In the genomic region with DNA sequence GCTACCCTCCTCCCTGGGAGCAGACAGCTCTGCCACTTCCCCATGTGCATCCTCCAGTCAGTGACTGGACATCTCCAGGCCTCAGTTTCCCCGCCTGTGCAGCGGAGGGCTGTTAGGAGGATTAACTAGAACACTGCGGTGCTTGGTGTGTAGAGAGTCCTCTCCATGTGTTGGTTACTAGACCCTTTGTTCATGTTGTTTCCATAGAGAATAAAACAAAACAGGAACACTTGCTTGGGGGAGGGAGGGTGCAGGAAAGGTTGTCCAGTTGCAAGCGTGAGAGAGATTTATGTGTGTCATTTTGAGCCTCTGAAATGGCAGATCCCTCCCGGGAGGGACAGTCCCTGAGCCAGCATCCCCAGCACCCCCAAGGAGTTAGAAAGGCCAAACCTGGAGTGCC, we compare ENCODE assay signal across 16 cellular contexts.
DNase-seq lines count a peak whose midpoint lies in the region; ATAC-seq and TF ChIP-seq lines count a peak whose summit lies in the region.
"Had no signal": no experiment of that assay in that cellular context is flagged by ENCODE, and none has a peak within 500 bp of the region (broad histone marks: within the 10 kb centered on the region; RNA-seq: fewer than 3 reads in every experiment).

No MANE protein-coding gene starts in this region.

- H3K4me3 Mint-ChIP-seq in CD14-positive monocyte, result peak overlapping the region; percentile 37 to 39
- H3K4me3 Mint-ChIP-seq: B cell; CD8-positive, alpha-beta T cell; H9 had no signal

- DNase-seq in CD14-positive monocyte (ENCODE audit: low spot score) (no peak), left kidney (ENCODE audit: low read depth, low spot score) (peak; percentile 73), sciatic nerve (ENCODE audit: low spot score) (peak; percentile 34), thyroid gland (no peak)
- DNase-seq: CD8-positive, alpha-beta T cell; COR-L47; DMS 273 treated with DMSO at 0.1 percent for 48 hours; DMS53; DND-41; EL; H9 had no signal

- H3K4me1 Mint-ChIP-seq in CD14-positive monocyte, result peaks cover 39% of the 10 kb centered on the region
- H3K4me1 Mint-ChIP-seq: B cell had no signal

- intact Hi-C loops in CD14-positive monocyte (cut with micrococcal nuclease), result loop anchor here in 1 of 2 donors (10.0 kb wide), 1 partner anchor 438 kb away; no protein-coding TSS in a partner anchor
- intact Hi-C loops in sciatic nerve (cut with DNase I), result no loop called here
- intact Hi-C loops in thyroid gland (cut with DNase I), result no loop called here

- no peak for TF ChIP-seq CTCF in CD14-positive monocyte (IDR thresholded peaks at IDR 0.05)
- no peak for TF ChIP-seq CTCF in thyroid gland (IDR thresholded peaks at IDR 0.05)

- H3K36me3 ChIP-seq in BLaER1, result no peaks in the 10 kb centered on the region
- no peaks in the 10 kb centered on the region for H3K36me3 ChIP-seq in thyroid gland

- H3K9me3 Mint-ChIP-seq in CD14-positive monocyte, result peaks cover 0 to 6% (median 2%) of the 10 kb centered on the region in 7 donors
- H3K9me3 Mint-ChIP-seq: CD8-positive, alpha-beta T cell; H9 had no signal

- H3K9ac ChIP-seq in BLaER1, result no peak overlapping the region

- peak overlapping the region; percentile 33 for H3K4me2 ChIP-seq in BLaER1

- no peak overlapping the region for H3K27ac ChIP-seq in BLaER1
- no peak overlapping the region for H3K27ac ChIP-seq in thyroid gland
- H3K27ac ChIP-seq: C4-2B had no signal

- peaks cover 16% of the 10 kb centered on the region for H3K4me1 ChIP-seq in BLaER1
- no peaks in the 10 kb centered on the region for H3K4me1 ChIP-seq in thyroid gland

- ATAC-seq in sciatic nerve, result peak; percentile 60
- ATAC-seq in GM18498 (IDR thresholded peaks at IDR 0.05; ENCODE audit: unreplicated experiment), result no peak
- ATAC-seq: CD8-positive, alpha-beta T cell; GM12878 had no signal

- H3K27ac Mint-ChIP-seq in CD14-positive monocyte, result peak overlapping the region in 6 of 7 donors; percentile 91 to 97 (median 93)
- H3K27ac Mint-ChIP-seq: B cell; CD8-positive, alpha-beta T cell had no signal

- H4K20me1 ChIP-seq in BLaER1, result no peaks in the 10 kb centered on the region

- H3K9me3 ChIP-seq in BLaER1, result no peaks in the 10 kb centered on the region
- no peaks in the 10 kb centered on the region for H3K9me3 ChIP-seq in thyroid gland

- H3K27me3 Mint-ChIP-seq in CD14-positive monocyte (ENCODE audit: low read depth in 3 of 3), result peaks cover 14 to 28% (median 25%) of the 10 kb centered on the region in 3 donors

- 70 to 71% methylated on average over 5 of the region's 5 CpGs for WGBS in thyroid gland, 2 donors

- TF ChIP-seq POLR2A in thyroid gland (IDR thresholded peaks at IDR 0.05), result no peak

- H3K36me3 Mint-ChIP-seq in CD14-positive monocyte, result no peaks in the 10 kb centered on the region
- H3K36me3 Mint-ChIP-seq: CD8-positive, alpha-beta T cell had no signal

- no peaks in the 10 kb centered on the region for H3K27me3 ChIP-seq in BLaER1
- no peaks in the 10 kb centered on the region for H3K27me3 ChIP-seq in thyroid gland

- no peak overlapping the region for H3K4me3 ChIP-seq in BLaER1
- no peak overlapping the region for H3K4me3 ChIP-seq in thyroid gland (replicated peaks in 1 of 3)
- H3K4me3 ChIP-seq: GM12878 had no signal

Comparison
In these comparisons a context has a peak if more than half of its experiments do, and no peak if none do; other contexts are left out.
1. DNase-seq: peak in left kidney (single experiment) and sciatic nerve (single experiment); none in CD14-positive monocyte (single experiment) and thyroid gland (0 of 2).